Comparison of ENCODE assay signal across 23 cellular contexts in the genomic region with DNA sequence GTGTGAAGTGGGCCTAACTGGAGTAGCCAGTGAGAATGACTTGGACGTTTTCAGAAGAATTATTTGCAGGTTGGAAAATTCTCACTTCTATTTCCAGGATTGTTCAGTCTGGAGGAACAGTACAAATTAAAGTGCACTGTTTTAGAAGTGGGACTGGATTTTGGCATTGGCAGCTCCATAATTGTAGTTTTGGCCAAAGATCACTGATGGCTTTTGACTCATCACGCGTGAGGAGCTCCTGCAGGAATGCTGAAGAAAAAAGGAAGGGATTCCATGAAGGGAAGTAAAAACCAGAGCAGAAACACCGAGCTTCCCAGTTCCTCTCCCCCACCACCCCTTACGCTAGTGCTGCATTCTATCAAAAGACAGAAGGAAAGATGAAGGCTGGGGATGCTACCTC.
DNase-seq lines count a peak whose midpoint lies in the region; ATAC-seq and TF ChIP-seq lines count a peak whose summit lies in the region.
"Had no signal": no experiment of that assay in that cellular context is flagged by ENCODE, and none has a peak within 500 bp of the region (broad histone marks: within the 10 kb centered on the region; RNA-seq: fewer than 3 reads in every experiment).

No MANE protein-coding gene starts in this region.

- TF ChIP-seq CTCF in spleen (IDR thresholded peaks at IDR 0.05 in 8 of 11, conservative IDR thresholded peaks at IDR 0.05 in 3 of 11), result no peak

- no peaks in the 10 kb centered on the region for H3K9me3 Mint-ChIP-seq in activated CD4-positive, alpha-beta memory T cell treated with anti-CD3 and anti-CD28 coated beads, Interleukin-2, amount 10 ng/mL, durations not matched to agents 7 days and 5 days
- H3K9me3 Mint-ChIP-seq: CD4-positive, alpha-beta memory T cell had no signal

- peaks cover 20 to 100% (median 68%) of the 10 kb centered on the region in 6 donors for H3K4me1 ChIP-seq in spleen
- peaks cover 0 to 15% of the 10 kb centered on the region in 2 donors for H3K4me1 ChIP-seq in aorta (ENCODE audit: control insufficient read depth in 1 of 2, insufficient read depth in 2 of 2, low read length in 2 of 2)
- H3K4me1 ChIP-seq: Caco-2 had no signal

- DNase-seq in AG20443 (ENCODE audit: low spot score) (peak; percentile 70), GM04504 (ENCODE audit: low read depth) (peak; percentile 22), astrocyte of the hippocampus (ENCODE audit: low read depth, low spot score) (peak; percentile 8), fibroblast of peridontal ligament (ENCODE audit: extremely low read depth) (peak; percentile 61), spleen (no peak), aorta (no peak)
- DNase-seq in activated CD4-positive, alpha-beta memory T cell treated with anti-CD3 and anti-CD28 coated beads, Interleukin-2, amount 10 ng/mL, durations not matched to agents 7 days and 5 days, result no peak
- DNase-seq: Caco-2; CD4-positive, alpha-beta memory T cell; DMS 273 treated with DMSO at 0.1 percent for 48 hours; DMS79 treated with DMSO at 0.1 percent for 48 hours; HCEC 1CT; KG1; NCI-H1105; NCI-H146; NCI-H2029; NCI-H524 treated with DMSO at 0.1 percent for 48 hours; NCI-H82; OCI-M1 had no signal

- no peak overlapping the region for H3K27ac Mint-ChIP-seq in activated CD4-positive, alpha-beta memory T cell treated with anti-CD3 and anti-CD28 coated beads, Interleukin-2, amount 10 ng/mL, durations not matched to agents 7 days and 5 days
- H3K27ac Mint-ChIP-seq: CD4-positive, alpha-beta memory T cell had no signal

- H3K9me3 ChIP-seq in spleen, result no peaks in the 10 kb centered on the region
- H3K9me3 ChIP-seq in aorta (ENCODE audit: control insufficient read depth, low read length), result no peaks in the 10 kb centered on the region
- H3K9me3 ChIP-seq: A549, BLaER1, Caco-2, SJSA1 had no signal

- CTCF ChIA-PET in activated CD4-positive, alpha-beta memory T cell treated with anti-CD3 and anti-CD28 coated beads, Interleukin-2, amount 10 ng/mL, durations not matched to agents 7 days and 5 days (lab: Charles Lee), result no interaction called here

- intact Hi-C loops in spleen (cut with DNase I; ENCODE audit: low total_unique reads) (no loop called here), aorta (cut with DNase I) (no loop called here)

- H3K27me3 ChIP-seq in spleen (replicated peaks in 1 of 7) (no peaks in the 10 kb centered on the region), aorta (ENCODE audit: control insufficient read depth in 1 of 2, insufficient read depth in 2 of 2, low read length in 1 of 2) (no peaks in the 10 kb centered on the region)
- H3K27me3 ChIP-seq: BLaER1, SJSA1 had no signal

- POLR2A ChIA-PET in activated CD4-positive, alpha-beta memory T cell treated with anti-CD3 and anti-CD28 coated beads, Interleukin-2, amount 10 ng/mL, durations not matched to agents 7 days and 5 days (lab: Charles Lee), result no interaction called here

- WGBS in spleen, 5 donors, result 81 to 92% (median 89%) methylated on average over 5 of the region's 5 CpGs
- 47% methylated on average over 5 of the region's 5 CpGs for WGBS in aorta, 2 donors

- H3K27ac ChIP-seq in spleen, result no peak overlapping the region
- no peak overlapping the region for H3K27ac ChIP-seq in aorta (ENCODE audit: low read depth in 1 of 2, low read length in 2 of 2)
- H3K27ac ChIP-seq: A549, BLaER1, SJSA1 had no signal

- H3K36me3 ChIP-seq in spleen, result no peaks in the 10 kb centered on the region
- H3K36me3 ChIP-seq in aorta (ENCODE audit: control insufficient read depth in 1 of 2, insufficient read depth in 2 of 2, low read length in 1 of 2), result no peaks in the 10 kb centered on the region
- H3K36me3 ChIP-seq: SJSA1 had no signal

- peaks cover 23% of the 10 kb centered on the region for H3K4me1 Mint-ChIP-seq in activated CD4-positive, alpha-beta memory T cell treated with anti-CD3 and anti-CD28 coated beads, Interleukin-2, amount 10 ng/mL, durations not matched to agents 7 days and 5 days

- no peaks in the 10 kb centered on the region for H3K27me3 Mint-ChIP-seq in activated CD4-positive, alpha-beta memory T cell treated with anti-CD3 and anti-CD28 coated beads, Interleukin-2, amount 10 ng/mL, durations not matched to agents 7 days and 5 days
- H3K27me3 Mint-ChIP-seq: CD4-positive, alpha-beta memory T cell had no signal

- ATAC-seq in HG02840 (IDR thresholded peaks at IDR 0.05; ENCODE audit: low FRiP score, unreplicated experiment) (no peak), aorta (ENCODE audit: low FRiP score) (no peak)
- ATAC-seq: A549 had no signal

- H3K4me3 Mint-ChIP-seq in activated CD4-positive, alpha-beta memory T cell treated with anti-CD3 and anti-CD28 coated beads, Interleukin-2, amount 10 ng/mL, durations not matched to agents 7 days and 5 days, result no peak overlapping the region

- H3K36me3 Mint-ChIP-seq in activated CD4-positive, alpha-beta memory T cell treated with anti-CD3 and anti-CD28 coated beads, Interleukin-2, amount 10 ng/mL, durations not matched to agents 7 days and 5 days (ENCODE audit: low read depth), result peaks cover 8% of the 10 kb centered on the region

- no peak overlapping the region for H3K4me3 ChIP-seq in spleen
- no peak overlapping the region for H3K4me3 ChIP-seq in aorta (ENCODE audit: low read length in 2 of 2)
- H3K4me3 ChIP-seq: A549, BLaER1, SJSA1 had no signal

- no peak for TF ChIP-seq POLR2A in spleen (IDR thresholded peaks at IDR 0.05)

Comparison
In these comparisons a context has a peak if more than half of its experiments do, and no peak if none do; other contexts are left out.
1. DNase-seq: peak in AG20443 (single experiment), GM04504 (single experiment), astrocyte of the hippocampus (single experiment) and fibroblast of peridontal ligament (single experiment); none in spleen (single experiment), aorta (0 of 2) and activated CD4-positive, alpha-beta memory T cell treated with anti-CD3 and anti-CD28 coated beads, Interleukin-2, amount 10 ng/mL, durations not matched to agents 7 days and 5 days (single experiment).